In genomic region chr2:119109823-119110222, GRCh38 we compare ENCODE assay signal across 31 cellular contexts. TPM values are rescaled to one million over a fixed set of nuclear protein-coding genes. Genes with fewer than 3 reads are reported as not detected.
DNase-seq lines count a peak whose midpoint lies in the region; ATAC-seq, FAIRE-seq and TF ChIP-seq lines count a peak whose summit lies in the region.
"Had no signal": no experiment of that assay in that cellular context is flagged by ENCODE, and none has a peak within 500 bp of the region (broad histone marks: within the 10 kb centered on the region; RNA-seq: fewer than 3 reads in every experiment).

No MANE protein-coding gene starts in this region.

- peaks cover 0 to 3% (median 0%) of the 10 kb centered on the region in 4 donors for H3K4me1 Mint-ChIP-seq in naive thymus-derived CD8-positive, alpha-beta T cell
- H3K4me1 Mint-ChIP-seq: activated naive CD4-positive, alpha-beta T cell treated with anti-CD3 and anti-CD28 coated beads, Interleukin-2, amount 10 ng/mL, durations not matched to agents 7 days and 5 days; immature natural killer cell; neural crest cell had no signal

- H3K4me1 ChIP-seq in HEK293 (ENCODE audit: control insufficient read depth, insufficient read depth, low read length) = no peaks in the 10 kb centered on the region
- H3K4me1 ChIP-seq in H1 (replicated peaks in 1 of 4; ENCODE audit: control insufficient read depth in 3 of 4, insufficient read depth in 4 of 4, low read length in 3 of 4) = peaks cover 14 to 31% (median 19%) of the 10 kb centered on the region in 4 experiments
- no peaks in the 10 kb centered on the region for H3K4me1 ChIP-seq in mesendoderm (ENCODE audit: control insufficient read depth, low read depth, low read length)
- H3K4me1 ChIP-seq: adrenal gland, gastrocnemius medialis, parathyroid adenoma had no signal

- H2AFZ ChIP-seq in H1 (ENCODE audit: low read length) = no peak overlapping the region
- H2AFZ ChIP-seq: GM23338, parathyroid adenoma had no signal

- peak overlapping the region in 1 of 2 experiments; percentile 36; a peak in 1 of 4 replicates for H3K4me2 ChIP-seq in H1 (ENCODE audit: insufficient read depth in 1 of 2, low read depth in 2 of 2, low read length in 2 of 2)
- H3K4me2 ChIP-seq in mesendoderm (ENCODE audit: low read length) = no peak overlapping the region
- H3K4me2 ChIP-seq: BLaER1 treated with 17β-estradiol and CSF1 and Interleukin-3, amounts not matched to agents 10 nM and 100 nM; GM23338 had no signal

- H2BK12ac ChIP-seq in H1 (ENCODE audit: low read depth, low read length) = no peak overlapping the region

- H3K27ac ChIP-seq in HEK293 (ENCODE audit: extremely low read depth, low read depth, low read length) (no peak overlapping the region), H1 (ENCODE audit: low read depth, low read length) (no peak overlapping the region), mesendoderm (ENCODE audit: low read depth, low read length) (no peak overlapping the region)
- H3K27ac ChIP-seq: adrenal gland; BLaER1 treated with 17β-estradiol and CSF1 and Interleukin-3, amounts not matched to agents 10 nM and 100 nM; gastrocnemius medialis; parathyroid adenoma had no signal

- DNase-seq in NCI-H226 (peak; percentile 36), H1 (ENCODE audit: low read depth in 1 of 2, low spot score in 2 of 2) (no peak), mesendoderm (peak; percentile 51)
- DNase-seq in naive thymus-derived CD8-positive, alpha-beta T cell = no peak
- no peak for DNase-seq in activated naive CD4-positive, alpha-beta T cell (lab: John Stamatoyannopoulos, UW)
- DNase-seq: activated CD8-positive, alpha-beta T cell treated with anti-CD3 and anti-CD28 coated beads, Interleukin-2, amount 10 ng/mL, durations not matched to agents 7 days and 5 days; activated naive CD4-positive, alpha-beta T cell treated with anti-CD3 and anti-CD28 coated beads, Interleukin-2, amount 10 ng/mL, durations not matched to agents 7 days and 5 days; adrenal gland; dermis blood vessel endothelial cell; DMS153; gastrocnemius medialis; immature natural killer cell; mesenchymal stem cell; NCI-H1105 treated with DMSO at 0.1 percent for 48 hours; NCI-H2029 treated with DMSO at 0.1 percent for 48 hours; NCI-H510A; SHP77 treated with DMSO at 0.1 percent for 48 hours; small intestine; stimulated activated naive B cell treated with anti-CD40 and anti-IgM and Interleukin-4, amounts not matched to agents 10 μg/mL and 1 μg/mL and 100 μg/mL, for 72 hours; substantia nigra had no signal

- no peak overlapping the region for H4K91ac ChIP-seq in H1 (replicated peaks; ENCODE audit: insufficient read length, low read length)

- H3K27me3 ChIP-seq in H1 (replicated peaks in 1 of 4; ENCODE audit: control insufficient read depth in 3 of 4, extremely low read depth in 1 of 4, insufficient read depth in 3 of 4, low read length in 3 of 4) = no peaks in the 10 kb centered on the region; a peak in 1 of 7 replicates
- H3K27me3 ChIP-seq in mesendoderm (ENCODE audit: insufficient read depth, low read length, poor library complexity) = no peaks in the 10 kb centered on the region
- H3K27me3 ChIP-seq: adrenal gland; BLaER1 treated with 17β-estradiol and CSF1 and Interleukin-3, amounts not matched to agents 10 nM and 100 nM had no signal

- H3K23ac ChIP-seq in H1 (ENCODE audit: insufficient read length) (no peak overlapping the region), mesendoderm (ENCODE audit: low read length) (no peak overlapping the region)

- H2AK5ac ChIP-seq in H1 (ENCODE audit: low read depth, low read length) (no peak overlapping the region), mesendoderm (ENCODE audit: low read length) (no peak overlapping the region)

- no peak overlapping the region for H4K5ac ChIP-seq in H1 (ENCODE audit: insufficient read length, low read depth, low read length)
- no peak overlapping the region for H4K5ac ChIP-seq in mesendoderm (ENCODE audit: low read length)

- no peak for ATAC-seq in naive thymus-derived CD8-positive, alpha-beta T cell
- ATAC-seq in GM18907 (IDR thresholded peaks at IDR 0.05; ENCODE audit: unreplicated experiment) = no peak
- ATAC-seq: activated CD8-positive, alpha-beta T cell treated with anti-CD3 and anti-CD28 coated beads, Interleukin-2, amount 10 ng/mL, durations not matched to agents 7 days and 5 days; gastrocnemius medialis; GM23338; K562; Panc1; stimulated activated naive B cell treated with anti-CD40 and anti-IgM and Interleukin-4, amounts not matched to agents 10 μg/mL and 1 μg/mL and 100 μg/mL, for 72 hours had no signal

- H3K9ac ChIP-seq in H1 (replicated peaks in 1 of 4; ENCODE audit: extremely low read depth in 1 of 4, low read depth in 3 of 4, low read length in 3 of 4) (no peak overlapping the region), mesendoderm (ENCODE audit: low read length) (no peak overlapping the region)
- H3K9ac ChIP-seq: BLaER1 treated with 17β-estradiol and CSF1 and Interleukin-3, amounts not matched to agents 10 nM and 100 nM; parathyroid adenoma had no signal

- CTCF ChIA-PET in HEK293 (lab: Yijun Ruan, JAX) (interaction anchor here (0.6 to 0.7 kb wide), 3 partner anchors 22 to 98 kb away, joined by 3 read pairs; no protein-coding TSS in a partner anchor), H1 (lab: Charles Lee; ENCODE audit: partially characterized antibody) (interaction anchor here (0.8 to 1.2 kb wide), 6 partner anchors 11 to 119 kb away, joined by 3 to 4 read pairs (median 3); no protein-coding TSS in a partner anchor)

- peaks cover 0 to 19% (median 0%) of the 10 kb centered on the region in 3 donors for H3K36me3 Mint-ChIP-seq in naive thymus-derived CD8-positive, alpha-beta T cell
- H3K36me3 Mint-ChIP-seq: activated naive CD4-positive, alpha-beta T cell treated with anti-CD3 and anti-CD28 coated beads, Interleukin-2, amount 10 ng/mL, durations not matched to agents 7 days and 5 days had no signal

- WGBS in H1 (ENCODE audit: extremely low coverage in 1 of 2, insufficient coverage in 1 of 2, insufficient read length in 1 of 2, insufficient replicate concordance in 2 of 2, low coverage in 1 of 2, low lambda C conversion rate in 2 of 2, missing lambda C conversion rate in 1 of 2), 2 experiments = 24% methylated on average over 3 of the region's 3 CpGs; no CpG with 5 or more reads in 1 of the 2 experiments
- WGBS in mesendoderm (ENCODE audit: extremely low coverage, insufficient coverage, low lambda C conversion rate) = no CpG with 5 or more reads among the region's 3 CpGs

- H3K56ac ChIP-seq in H1 (replicated peaks; ENCODE audit: insufficient read length, low read depth, low read length) = no peak overlapping the region
- H3K56ac ChIP-seq in mesendoderm (ENCODE audit: low read length) = no peak overlapping the region

- H2BK120ac ChIP-seq in H1 (replicated peaks; ENCODE audit: low read depth, low read length) = no peak overlapping the region
- H2BK120ac ChIP-seq in mesendoderm (ENCODE audit: low read depth, low read length) = no peak overlapping the region

- TF ChIP-seq CTCF in HEK293 (tag by site-specific recombination; IDR thresholded peaks at IDR 0.05) (no peak), H1 (IDR thresholded peaks at IDR 0.05; ENCODE audit: control extremely low read depth in 1 of 3, insufficient read depth in 1 of 3, low read depth in 1 of 3, low read length in 3 of 3) (no peak)

- H2BK15ac ChIP-seq in H1 (ENCODE audit: low read length) = no peak overlapping the region
- no peak overlapping the region for H2BK15ac ChIP-seq in mesendoderm (replicated peaks; ENCODE audit: low read depth)

- H3K4ac ChIP-seq in H1 (replicated peaks; ENCODE audit: insufficient read length, low read depth, low read length) (no peak overlapping the region), mesendoderm (ENCODE audit: low read depth, low read length) (no peak overlapping the region)

- no peak for TF ChIP-seq POLR2A in H1 (IDR thresholded peaks at IDR 0.05; ENCODE audit: control extremely low read depth in 1 of 2, low read depth in 2 of 2, low read length in 2 of 2)

- peak; percentile 13 for FAIRE-seq in H1 (lab: Jason Lieb, UNC)
- FAIRE-seq: K562, small intestine had no signal

- H3K4me3 Mint-ChIP-seq in naive thymus-derived CD8-positive, alpha-beta T cell = no peak overlapping the region
- H3K4me3 Mint-ChIP-seq: activated CD8-positive, alpha-beta T cell treated with anti-CD3 and anti-CD28 coated beads, Interleukin-2, amount 10 ng/mL, durations not matched to agents 7 days and 5 days; activated naive CD4-positive, alpha-beta T cell treated with anti-CD3 and anti-CD28 coated beads, Interleukin-2, amount 10 ng/mL, durations not matched to agents 7 days and 5 days; GM23338; immature natural killer cell; neural crest cell; stimulated activated naive B cell treated with anti-CD40 and anti-IgM and Interleukin-4, amounts not matched to agents 10 μg/mL and 1 μg/mL and 100 μg/mL, for 72 hours; T-helper 2 cell treated with Interferon-gamma antibody and Interleukin-4, amounts not matched to agents 5 μg/mL and 100 μg/mL, for 36 hours; type B pancreatic cell had no signal

- H3K79me1 ChIP-seq in H1 (ENCODE audit: low read depth, low read length) = no peaks in the 10 kb centered on the region
- no peaks in the 10 kb centered on the region for H3K79me1 ChIP-seq in mesendoderm (ENCODE audit: low read length)

- peaks cover 6 to 51% (median 20%) of the 10 kb centered on the region in 9 donors for H3K9me3 Mint-ChIP-seq in naive thymus-derived CD8-positive, alpha-beta T cell

- H3K36me3 ChIP-seq in HEK293 (ENCODE audit: control insufficient read depth in 2 of 2, insufficient read depth in 1 of 2, low read length in 2 of 2) (no peaks in the 10 kb centered on the region), H1 (ENCODE audit: control insufficient read depth in 2 of 4, insufficient read depth in 4 of 4, low read length in 3 of 4) (no peaks in the 10 kb centered on the region), mesendoderm (ENCODE audit: control insufficient read depth, insufficient read depth, low read length) (no peaks in the 10 kb centered on the region)
- H3K36me3 ChIP-seq: adrenal gland; BLaER1 treated with 17β-estradiol and CSF1 and Interleukin-3, amounts not matched to agents 10 nM and 100 nM; gastrocnemius medialis had no signal

- H3K23me2 ChIP-seq in H1 (ENCODE audit: low read depth, low read length) = no peaks in the 10 kb centered on the region; the same call in 1 of the 2 replicates

- H3K9me3 ChIP-seq in HEK293 (ENCODE audit: control insufficient read depth, insufficient read depth, low read depth, low read length) (no peaks in the 10 kb centered on the region), H1 (ENCODE audit: insufficient read depth in 2 of 2, low read depth in 1 of 2, low read length in 1 of 2) (no peaks in the 10 kb centered on the region)
- H3K9me3 ChIP-seq: adrenal gland, gastrocnemius medialis had no signal

- H4K20me1 ChIP-seq in H1 (replicated peaks in 1 of 2; ENCODE audit: control insufficient read depth in 1 of 2, insufficient read depth in 2 of 2, low read length in 2 of 2) = peaks cover 0 to 2% of the 10 kb centered on the region in 2 experiments
- H4K20me1 ChIP-seq: BLaER1 treated with 17β-estradiol and CSF1 and Interleukin-3, amounts not matched to agents 10 nM and 100 nM had no signal

- H3K27ac Mint-ChIP-seq in naive thymus-derived CD8-positive, alpha-beta T cell = no peak overlapping the region
- H3K27ac Mint-ChIP-seq: activated CD8-positive, alpha-beta T cell treated with anti-CD3 and anti-CD28 coated beads, Interleukin-2, amount 10 ng/mL, durations not matched to agents 7 days and 5 days; activated naive CD4-positive, alpha-beta T cell treated with anti-CD3 and anti-CD28 coated beads, Interleukin-2, amount 10 ng/mL, durations not matched to agents 7 days and 5 days; GM23338; immature natural killer cell; stimulated activated naive B cell treated with anti-CD40 and anti-IgM and Interleukin-4, amounts not matched to agents 10 μg/mL and 1 μg/mL and 100 μg/mL, for 72 hours; T-helper 2 cell treated with Interferon-gamma antibody and Interleukin-4, amounts not matched to agents 5 μg/mL and 100 μg/mL, for 36 hours; type B pancreatic cell had no signal

- H3K79me2 ChIP-seq in H1 (ENCODE audit: control insufficient read depth in 1 of 2, insufficient read depth in 2 of 2, low read length in 2 of 2) (no peaks in the 10 kb centered on the region), mesendoderm (ENCODE audit: control insufficient read depth, insufficient read depth, low read length) (no peaks in the 10 kb centered on the region)
- H3K79me2 ChIP-seq: parathyroid adenoma had no signal

- H4K8ac ChIP-seq in H1 (ENCODE audit: extremely low read depth, insufficient read depth, low read length) (no peak overlapping the region), mesendoderm (ENCODE audit: low read depth, low read length) (no peak overlapping the region)

- H3K4me3 ChIP-seq in HEK293 (ENCODE audit: low read depth, low read length) (no peak overlapping the region), H1 (ENCODE audit: extremely low read depth in 1 of 4, insufficient read depth in 2 of 4, low read depth in 3 of 4, low read length in 4 of 4) (no peak overlapping the region), mesendoderm (ENCODE audit: low read length) (no peak overlapping the region)
- H3K4me3 ChIP-seq: adrenal gland; BLaER1 treated with 17β-estradiol and CSF1 and Interleukin-3, amounts not matched to agents 10 nM and 100 nM; gastrocnemius medialis; GM23338; K562 had no signal

- H3K18ac ChIP-seq in H1 (ENCODE audit: extremely low read depth, low read length) = no peak overlapping the region
- H3K18ac ChIP-seq in mesendoderm (ENCODE audit: low read length) = no peak overlapping the region

- peaks cover 14 to 55% (median 29%) of the 10 kb centered on the region in 5 donors for H3K27me3 Mint-ChIP-seq in naive thymus-derived CD8-positive, alpha-beta T cell

- H2BK20ac ChIP-seq in H1 (ENCODE audit: low read length) = no peak overlapping the region

- no peak for TF ChIP-seq RAD21 in H1 (IDR thresholded peaks at IDR 0.05 in 1 of 2, conservative IDR thresholded peaks at IDR 0.05 in 1 of 2; ENCODE audit: low read depth in 2 of 2, low read length in 2 of 2)

- POLR2A ChIA-PET in HEK293 (lab: Yijun Ruan, JAX) (no interaction called here), H1 (lab: Charles Lee; ENCODE audit: partially characterized antibody) (interaction anchor here (0.5 kb wide), 1 partner anchor 40 kb away, joined by 3 read pairs; no protein-coding TSS in a partner anchor)
- POLR2A ChIA-PET in naive thymus-derived CD8-positive, alpha-beta T cell (lab: Charles Lee) = no interaction called here

- no peak for TF ChIP-seq EP300 in H1 (IDR thresholded peaks at IDR 0.05; ENCODE audit: borderline replicate concordance in 1 of 2, low read depth in 2 of 2, low read length in 2 of 2)

- H2BK5ac ChIP-seq in H1 (ENCODE audit: low read depth, low read length) (no peak overlapping the region), mesendoderm (ENCODE audit: low read length) (no peak overlapping the region)

- no peak overlapping the region for H3K14ac ChIP-seq in H1 (ENCODE audit: insufficient read length)

RNA-seq across cellular contexts. Expression of gene C1QL2, which starts 48.7 kb away (rescaled TPM):
- 0.88 and 1.1 TPM in 2 replicates for total RNA-seq in H1 (2021; fragmentation: NEBNext Ultra II Directional; extraction: Animal tissue kit (Norgen Biotek cat#: 25700))
- 0.80 and 1.3 TPM in 2 replicates for polyA plus RNA-seq in H1 (2011; rRNA removed)
- polyA plus RNA-seq in H1 (2011; cell fraction: cytosol; rRNA removed) = 0.87 TPM
- polyA plus RNA-seq in H1 (2011; cell fraction: nucleus; rRNA removed) = 1.2 TPM
- 0.77 to 1.2 TPM (median 0.99 TPM) in 4 replicates for polyA plus RNA-seq in H1 (2012, experiment 1 of 2)
- polyA plus RNA-seq in H1 (2012, experiment 2 of 2) = 1.0 TPM
- polyA plus RNA-seq in H1 (2013, experiment 1 of 2) = 0.41 TPM
- 0.33 TPM for polyA plus RNA-seq in H1 (2013, experiment 2 of 2)
- polyA minus RNA-seq in H1 (2011; rRNA and poly(A)+ RNA removed) = 0.10 and 0.25 TPM in 2 replicates
- 0.73 TPM for polyA minus RNA-seq in H1 (2011; cell fraction: cytosol; rRNA and poly(A)+ RNA removed)
- 0.70 TPM for polyA minus RNA-seq in H1 (2011; cell fraction: nucleus; rRNA and poly(A)+ RNA removed)
- polyA plus RNA-seq in mesendoderm (2013, experiment 1 of 2) = 0.22 TPM
- 0.21 TPM for polyA plus RNA-seq in mesendoderm (2013, experiment 2 of 2)
- not detected for total RNA-seq in naive thymus-derived CD8-positive, alpha-beta T cell
- polyA plus RNA-seq in naive thymus-derived CD8-positive, alpha-beta T cell = not detected
- total RNA-seq: activated CD8-positive, alpha-beta T cell treated with anti-CD3 and anti-CD28 coated beads, Interleukin-2, amount 10 ng/mL, durations not matched to agents 7 days and 5 days; adrenal gland; dermis blood vessel endothelial cell; gastrocnemius medialis; K562; M059J; neural crest cell had no signal
- polyA plus RNA-seq: adrenal gland, immature natural killer cell, K562, small intestine had no signal

Comparison
In these comparisons a context has a peak if more than half of its experiments do, and no peak if none do; other contexts are left out.
1. DNase-seq: peak in NCI-H226 (single experiment) and mesendoderm (single experiment); none in H1 (0 of 2), naive thymus-derived CD8-positive, alpha-beta T cell (0 of 10) and activated naive CD4-positive, alpha-beta T cell (0 of 4).